Comparison of ENCODE assay signal across 25 cellular contexts in genomic region chr2:148651972-148652371, GRCh38. TPM values are rescaled to one million over a fixed set of nuclear protein-coding genes. Genes with fewer than 3 reads are reported as not detected.
DNase-seq lines count a peak whose midpoint lies in the region; ATAC-seq and TF ChIP-seq lines count a peak whose summit lies in the region.
"Had no signal": no experiment of that assay in that cellular context is flagged by ENCODE, and none has a peak within 500 bp of the region (broad histone marks: within the 10 kb centered on the region; RNA-seq: fewer than 3 reads in every experiment).

No MANE protein-coding gene starts in this region.

- peaks cover 2% of the 10 kb centered on the region for H3K36me3 Mint-ChIP-seq in activated CD4-positive, alpha-beta T cell treated with anti-CD3 and anti-CD28 coated beads, Interleukin-2, amount 10 ng/mL, durations not matched to agents 24 days and 14 days (ENCODE audit: low read depth)
- no peaks in the 10 kb centered on the region for H3K36me3 Mint-ChIP-seq in GM23338 (ENCODE audit: low read depth)
- H3K36me3 Mint-ChIP-seq in activated naive CD8-positive, alpha-beta T cell = peaks cover 4% of the 10 kb centered on the region
- no peaks in the 10 kb centered on the region for H3K36me3 Mint-ChIP-seq in osteocyte (ENCODE audit: unreplicated experiment)

- DNase-seq in activated CD4-positive, alpha-beta T cell treated with anti-CD3 and anti-CD28 coated beads, Interleukin-2, amount 10 ng/mL, durations not matched to agents 24 days and 14 days = no peak
- no peak for DNase-seq in activated CD4-positive, alpha-beta T cell treated with anti-CD3 and anti-CD28 coated beads for 48 hours
- DNase-seq in GM23338 (ENCODE audit: low spot score) (no peak), osteocyte (ENCODE audit: extremely low spot score, unreplicated experiment) (no peak), substantia nigra (lab: John Stamatoyannopoulos, UW) (no peak)
- no peak for DNase-seq in stimulated activated CD8-positive, alpha-beta memory T cell treated with anti-CD3 and anti-CD28 coated beads, Interleukin-4, amount 100 ng/mL, for 48 hours
- DNase-seq: 8988T; activated CD4-positive, alpha-beta memory T cell treated with anti-CD3 and anti-CD28 coated beads, Interleukin-2, amount 10 ng/mL, durations not matched to agents 7 days and 5 days; brain microvascular endothelial cell; colonic mucosa; COR-L47; DND-41; esophagus squamous epithelium; gastrocnemius medialis; hypothalamus; left ventricle myocardium inferior; NCI-H2081 treated with DMSO at 0.1 percent for 48 hours; NCI-H446 treated with DMSO at 0.1 percent for 48 hours; NK-92 treated with Interleukin-12 subunit alpha and Interleukin-12 subunit beta, amount 100 ng/mL, for 24 hours; T-helper 2 cell; WERI-Rb-1 had no signal

- no peaks in the 10 kb centered on the region for H3K27me3 ChIP-seq in GM23338 (ENCODE audit: insufficient read depth)
- no peaks in the 10 kb centered on the region for H3K27me3 ChIP-seq in neutrophil
- H3K27me3 ChIP-seq: brain microvascular endothelial cell, colonic mucosa, esophagus squamous epithelium, gastrocnemius medialis, neural progenitor cell had no signal

- H3K27ac ChIP-seq in GM23338 (ENCODE audit: low read depth) (no peak overlapping the region), neutrophil (peak overlapping the region; percentile 43), substantia nigra (ENCODE audit: low read depth, low read length, poor library complexity, severe bottlenecking) (no peak overlapping the region)
- H3K27ac ChIP-seq: brain microvascular endothelial cell, colonic mucosa, esophagus squamous epithelium, gastrocnemius medialis, left ventricle myocardium inferior, neural progenitor cell, prostate gland, WERI-Rb-1 had no signal

- no peaks in the 10 kb centered on the region for H3K27me3 Mint-ChIP-seq in activated CD4-positive, alpha-beta T cell treated with anti-CD3 and anti-CD28 coated beads, Interleukin-2, amount 10 ng/mL, durations not matched to agents 24 days and 14 days
- H3K27me3 Mint-ChIP-seq in GM23338 (ENCODE audit: insufficient read depth, low read depth, poor library complexity) (peaks cover 5% of the 10 kb centered on the region), osteocyte (ENCODE audit: unreplicated experiment) (no peaks in the 10 kb centered on the region)
- H3K27me3 Mint-ChIP-seq in activated naive CD8-positive, alpha-beta T cell = no peaks in the 10 kb centered on the region
- H3K27me3 Mint-ChIP-seq: activated CD4-positive, alpha-beta memory T cell treated with anti-CD3 and anti-CD28 coated beads, Interleukin-2, amount 10 ng/mL, durations not matched to agents 7 days and 5 days had no signal

- no peaks in the 10 kb centered on the region for H3F3A ChIP-seq in GM23338 (replicated peaks; ENCODE audit: low read depth)

- no peak overlapping the region for H3K4me3 ChIP-seq in GM23338
- H3K4me3 ChIP-seq in neutrophil (ENCODE audit: low read depth in 1 of 2, low read length in 1 of 2) = no peak overlapping the region
- H3K4me3 ChIP-seq: colonic mucosa, esophagus squamous epithelium, gastrocnemius medialis, left ventricle myocardium inferior, neural progenitor cell, prostate gland had no signal

- H3K9me3 Mint-ChIP-seq in activated CD4-positive, alpha-beta T cell treated with anti-CD3 and anti-CD28 coated beads, Interleukin-2, amount 10 ng/mL, durations not matched to agents 24 days and 14 days = no peaks in the 10 kb centered on the region
- no peaks in the 10 kb centered on the region for H3K9me3 Mint-ChIP-seq in GM23338
- H3K9me3 Mint-ChIP-seq in activated naive CD8-positive, alpha-beta T cell (ENCODE audit: low read depth) = no peaks in the 10 kb centered on the region
- H3K9me3 Mint-ChIP-seq in osteocyte (ENCODE audit: unreplicated experiment) = no peaks in the 10 kb centered on the region
- H3K9me3 Mint-ChIP-seq: activated CD4-positive, alpha-beta memory T cell treated with anti-CD3 and anti-CD28 coated beads, Interleukin-2, amount 10 ng/mL, durations not matched to agents 7 days and 5 days had no signal

- H3K4me3 Mint-ChIP-seq in activated CD4-positive, alpha-beta T cell treated with anti-CD3 and anti-CD28 coated beads, Interleukin-2, amount 10 ng/mL, durations not matched to agents 24 days and 14 days = peak overlapping the region; percentile 9
- H3K4me3 Mint-ChIP-seq in GM23338 (no peak overlapping the region), osteocyte (ENCODE audit: unreplicated experiment) (no peak overlapping the region)
- H3K4me3 Mint-ChIP-seq in activated naive CD8-positive, alpha-beta T cell = peak overlapping the region; percentile 18
- H3K4me3 Mint-ChIP-seq: activated CD4-positive, alpha-beta memory T cell treated with anti-CD3 and anti-CD28 coated beads, Interleukin-2, amount 10 ng/mL, durations not matched to agents 7 days and 5 days; neural progenitor cell had no signal

- H3K27ac Mint-ChIP-seq in activated CD4-positive, alpha-beta T cell treated with anti-CD3 and anti-CD28 coated beads, Interleukin-2, amount 10 ng/mL, durations not matched to agents 24 days and 14 days = no peak overlapping the region
- H3K27ac Mint-ChIP-seq in GM23338 (no peak overlapping the region), osteocyte (ENCODE audit: unreplicated experiment) (no peak overlapping the region)
- peak overlapping the region; percentile 67 for H3K27ac Mint-ChIP-seq in activated naive CD8-positive, alpha-beta T cell
- H3K27ac Mint-ChIP-seq: activated CD4-positive, alpha-beta memory T cell treated with anti-CD3 and anti-CD28 coated beads, Interleukin-2, amount 10 ng/mL, durations not matched to agents 7 days and 5 days; neural progenitor cell had no signal

- H3K79me2 ChIP-seq in GM23338 (replicated peaks; ENCODE audit: insufficient read depth) = peaks cover 100% of the 10 kb centered on the region

- H3K9me3 ChIP-seq in neutrophil = no peaks in the 10 kb centered on the region
- H3K9me3 ChIP-seq: colonic mucosa, esophagus squamous epithelium, gastrocnemius medialis, left ventricle myocardium inferior, prostate gland had no signal

- no peak for TF ChIP-seq CTCF in GM23338 (conservative IDR thresholded peaks at IDR 0.05; ENCODE audit: low read depth in 2 of 2)
- TF ChIP-seq CTCF in neutrophil (IDR thresholded peaks at IDR 0.05) = no peak
- no peak for TF ChIP-seq CTCF in osteocyte (IDR thresholded peaks at IDR 0.05)

- no peaks in the 10 kb centered on the region for H3K36me3 ChIP-seq in GM23338 (ENCODE audit: insufficient read depth)
- no peaks in the 10 kb centered on the region for H3K36me3 ChIP-seq in neutrophil
- H3K36me3 ChIP-seq: brain microvascular endothelial cell, colonic mucosa, esophagus squamous epithelium, gastrocnemius medialis, left ventricle myocardium inferior, neural progenitor cell, prostate gland had no signal

- ATAC-seq in GM23338 = peak; percentile 75
- ATAC-seq: gastrocnemius medialis had no signal

- H3K4me2 ChIP-seq in GM23338 = no peak overlapping the region
- H3K4me2 ChIP-seq: neural progenitor cell had no signal

- no peak overlapping the region for H2AFZ ChIP-seq in GM23338
- H2AFZ ChIP-seq: neural progenitor cell had no signal

- peaks cover 57% of the 10 kb centered on the region for H3K4me1 Mint-ChIP-seq in activated CD4-positive, alpha-beta T cell treated with anti-CD3 and anti-CD28 coated beads, Interleukin-2, amount 10 ng/mL, durations not matched to agents 24 days and 14 days
- H3K4me1 Mint-ChIP-seq in GM23338 (peaks cover 55% of the 10 kb centered on the region), osteocyte (ENCODE audit: unreplicated experiment) (peaks cover 43% of the 10 kb centered on the region)
- peaks cover 88% of the 10 kb centered on the region for H3K4me1 Mint-ChIP-seq in activated naive CD8-positive, alpha-beta T cell (ENCODE audit: low read depth)

- H4K20me1 ChIP-seq in GM23338 (replicated peaks; ENCODE audit: insufficient read depth) = peaks cover 65% of the 10 kb centered on the region

- H3K9me2 ChIP-seq in GM23338 (ENCODE audit: insufficient read depth) = no peaks in the 10 kb centered on the region

- intact Hi-C loops in activated CD4-positive, alpha-beta T cell treated with anti-CD3 and anti-CD28 coated beads, Interleukin-2, amount 10 ng/mL, durations not matched to agents 24 days and 14 days (cut with micrococcal nuclease) = no loop called here

- H3K4me1 ChIP-seq in GM23338 (ENCODE audit: insufficient read depth) (peaks cover 27% of the 10 kb centered on the region), neutrophil (ENCODE audit: control insufficient read depth in 1 of 2, insufficient read depth in 1 of 2, low read depth in 1 of 2, low read length in 1 of 2) (peaks cover 4 to 29% of the 10 kb centered on the region in 2 experiments)
- H3K4me1 ChIP-seq: colonic mucosa, prostate gland had no signal

TF ChIP-seq in GM23338, 12 proteins besides CTCF, POLR2A, EP300 and RAD21:
- TF ChIP-seq ZNF114 (CRISPR knock-in tag; IDR thresholded peaks at IDR 0.05) = no peak
- TF ChIP-seq ETS1 (IDR thresholded peaks at IDR 0.05) = no peak
- no peak for TF ChIP-seq JUNB (IDR thresholded peaks at IDR 0.05; ENCODE audit: unreplicated experiment)
- no peak for TF ChIP-seq NANOG (IDR thresholded peaks at IDR 0.05; ENCODE audit: borderline replicate concordance)
- TF ChIP-seq STAT1 (IDR thresholded peaks at IDR 0.05; ENCODE audit: unreplicated experiment) = no peak
- TF ChIP-seq EZH2phosphoT487 (IDR thresholded peaks at IDR 0.05; ENCODE audit: unreplicated experiment) = no peak
TF ChIP-seq in GM23338: peak in this region for 0.

RNA-seq across cellular contexts. Expression of gene EPC2, which starts 7.4 kb away (rescaled TPM):
- 25.4 and 30.6 TPM in 2 replicates for total RNA-seq in activated CD4-positive, alpha-beta T cell treated with anti-CD3 and anti-CD28 coated beads, Interleukin-2, amount 10 ng/mL, durations not matched to agents 24 days and 14 days
- 27.0 and 28.2 TPM in 2 replicates for total RNA-seq in GM23338 (2014; rRNA removed; shearing (Covaris generic))
- polyA plus RNA-seq in GM23338 (2016; fragmentation: Nextera tagmentation; extraction: Ambion mirVana) = 6.3 TPM in 2 replicates
- 38.3 and 39.2 TPM in 2 replicates for total RNA-seq in osteocyte

Comparison
In these comparisons a context has a peak if more than half of its experiments do, and no peak if none do; other contexts are left out.
1. H3K4me3 Mint-ChIP-seq: peak in activated CD4-positive, alpha-beta T cell treated with anti-CD3 and anti-CD28 coated beads, Interleukin-2, amount 10 ng/mL, durations not matched to agents 24 days and 14 days (single experiment) and activated naive CD8-positive, alpha-beta T cell (single experiment); none in GM23338 (single experiment) and osteocyte (single experiment).